1 cellular context compared by ENCODE assay signal in genomic region chr20:31593221-31594001, GRCh38.
TF ChIP-seq lines count a peak whose summit lies in the region.

No MANE protein-coding gene starts in this region.

TF ChIP-seq in HepG2, 621 proteins besides CTCF, POLR2A, EP300 and RAD21 (continued from another document and continues in another):
- no peak for TF ChIP-seq CSRNP1 (CRISPR knock-in tag; IDR thresholded peaks at IDR 0.05)
- peak; percentile 29; the same call in 1 of the 2 replicates for TF ChIP-seq SALL1 (CRISPR knock-in tag; IDR thresholded peaks at IDR 0.05)
- TF ChIP-seq ZNF317 (CRISPR knock-in tag; IDR thresholded peaks at IDR 0.05) = peak; percentile 38; the same call in 1 of the 2 replicates
- TF ChIP-seq ZNF788 (CRISPR knock-in tag; IDR thresholded peaks at IDR 0.05; ENCODE audit: borderline replicate concordance) = no peak; the same call in 1 of the 2 replicates
- TF ChIP-seq CREB1 (IDR thresholded peaks at IDR 0.05) = peak; percentile 81
- TF ChIP-seq CREB1 (CRISPR knock-in tag; IDR thresholded peaks at IDR 0.05) = no peak
- TF ChIP-seq SNAPC2 (CRISPR knock-in tag; IDR thresholded peaks at IDR 0.05) = 0 out of 2 replicates have a peak, but pooled peaks have one; percentile 34
- no peak for TF ChIP-seq ZSCAN29 (CRISPR knock-in tag; conservative IDR thresholded peaks at IDR 0.05)
- TF ChIP-seq EEA1 (CRISPR knock-in tag; IDR thresholded peaks at IDR 0.05; ENCODE audit: borderline replicate concordance) = peak; percentile 78; the same call in 1 of the 2 replicates
- TF ChIP-seq ZNF296 (CRISPR knock-in tag; conservative IDR thresholded peaks at IDR 0.05) = no peak
- peak; percentile 12 for TF ChIP-seq HNRNPLL (IDR thresholded peaks at IDR 0.05; ENCODE audit: low read depth, low read length, poor library complexity, severe bottlenecking)
- no peak for TF ChIP-seq GABPA (IDR thresholded peaks at IDR 0.05; ENCODE audit: low read depth, low read length)
- peak; percentile 25; the same call in 1 of the 2 replicates for TF ChIP-seq GABPA (CRISPR knock-in tag; IDR thresholded peaks at IDR 0.05; ENCODE audit: low read depth)
- no peak for TF ChIP-seq ZC3H13 (CRISPR knock-in tag; IDR thresholded peaks at IDR 0.05)
- no peak for TF ChIP-seq ZNF207 (IDR thresholded peaks at IDR 0.05; ENCODE audit: borderline replicate concordance)
- no peak for TF ChIP-seq ZNF101 (CRISPR knock-in tag; IDR thresholded peaks at IDR 0.05; ENCODE audit: borderline replicate concordance, low read depth)
- peak; percentile 79 for TF ChIP-seq RARA (CRISPR knock-in tag; IDR thresholded peaks at IDR 0.05)
- no peak for TF ChIP-seq ZBTB46 (CRISPR knock-in tag; IDR thresholded peaks at IDR 0.05; ENCODE audit: borderline replicate concordance)
- TF ChIP-seq PITX1 (CRISPR knock-in tag; IDR thresholded peaks at IDR 0.05) = no peak
- TF ChIP-seq ZNF160 (CRISPR knock-in tag; IDR thresholded peaks at IDR 0.05) = peak; percentile 62; the same call in 1 of the 2 replicates
- TF ChIP-seq ZNF335 (CRISPR knock-in tag; IDR thresholded peaks at IDR 0.05) = no peak
- TF ChIP-seq ZNF451 (CRISPR knock-in tag; IDR thresholded peaks at IDR 0.05) = no peak
- no peak for TF ChIP-seq HBP1 (CRISPR knock-in tag; IDR thresholded peaks at IDR 0.05; ENCODE audit: low read depth)
- TF ChIP-seq HNF4A (CRISPR knock-in tag; IDR thresholded peaks at IDR 0.05) = no peak
- TF ChIP-seq MATR3 (CRISPR knock-in tag; IDR thresholded peaks at IDR 0.05) = no peak
- TF ChIP-seq ZNF543 (CRISPR knock-in tag; IDR thresholded peaks at IDR 0.05) = no peak; the same call in 1 of the 2 replicates
- TF ChIP-seq LBX2 (CRISPR knock-in tag; IDR thresholded peaks at IDR 0.05; ENCODE audit: borderline replicate concordance) = no peak
- peak; percentile 25; the same call in 1 of the 2 replicates for TF ChIP-seq STAG1 (CRISPR knock-in tag; IDR thresholded peaks at IDR 0.05)
- TF ChIP-seq PRDM10 (CRISPR knock-in tag; IDR thresholded peaks at IDR 0.05; ENCODE audit: low read depth) = peak; percentile 53; the same call in 1 of the 2 replicates
- no peak for TF ChIP-seq STAT6 (CRISPR knock-in tag; IDR thresholded peaks at IDR 0.05; ENCODE audit: borderline replicate concordance)
- TF ChIP-seq YEATS2 (CRISPR knock-in tag; IDR thresholded peaks at IDR 0.05; ENCODE audit: borderline replicate concordance) = peak; percentile 22; the same call in 1 of the 2 replicates
- TF ChIP-seq ZNF589 (CRISPR knock-in tag; conservative IDR thresholded peaks at IDR 0.05) = no peak
- TF ChIP-seq ATF5 (CRISPR knock-in tag; IDR thresholded peaks at IDR 0.05; ENCODE audit: low read depth) = no peak
- TF ChIP-seq NFKBIZ (CRISPR knock-in tag; IDR thresholded peaks at IDR 0.05) = peak; percentile 56; the same call in 1 of the 2 replicates
- TF ChIP-seq ZNF276 (CRISPR knock-in tag; IDR thresholded peaks at IDR 0.05; ENCODE audit: low read depth) = no peak
- TF ChIP-seq KMT2A (CRISPR knock-in tag; IDR thresholded peaks at IDR 0.05) = no peak
- peak; percentile 28; the same call in 1 of the 2 replicates for TF ChIP-seq SRY (CRISPR knock-in tag; IDR thresholded peaks at IDR 0.05)
- no peak for TF ChIP-seq ZNF354B (CRISPR knock-in tag; IDR thresholded peaks at IDR 0.05)
- no peak for TF ChIP-seq ZKSCAN1 (IDR thresholded peaks at IDR 0.05; ENCODE audit: low read length)
- no peak for TF ChIP-seq ISX (CRISPR knock-in tag; conservative IDR thresholded peaks at IDR 0.05)
- no peak for TF ChIP-seq ZNF850 (CRISPR knock-in tag; conservative IDR thresholded peaks at IDR 0.05)
- no peak for TF ChIP-seq MIER3 (CRISPR knock-in tag; IDR thresholded peaks at IDR 0.05; ENCODE audit: borderline replicate concordance)
- TF ChIP-seq PRMT3 (CRISPR knock-in tag; IDR thresholded peaks at IDR 0.05; ENCODE audit: borderline replicate concordance, low read depth) = no peak
- no peak for TF ChIP-seq DZIP1 (CRISPR knock-in tag; IDR thresholded peaks at IDR 0.05)
- peak; percentile 20; the same call in 1 of the 2 replicates for TF ChIP-seq ARID3A (IDR thresholded peaks at IDR 0.05; ENCODE audit: low read depth, low read length)
- no peak for TF ChIP-seq ZNF143 (CRISPR knock-in tag; IDR thresholded peaks at IDR 0.05)
- peak; percentile 57; the same call in 1 of the 2 replicates for TF ChIP-seq POLR2G (IDR thresholded peaks at IDR 0.05; ENCODE audit: low read depth, low read length)
